ENCODE assay signal across 8 cellular contexts in genomic region chr2:91478941-91479718, GRCh38.
DNase-seq lines count a peak whose midpoint lies in the region; ATAC-seq, FAIRE-seq and TF ChIP-seq lines count a peak whose summit lies in the region.
"Not testable (repeated sequence)": the region's sequence is repeated elsewhere in the genome, so short reads cannot be mapped to it uniquely, and the experiment has no call there.

No MANE protein-coding gene starts in this region.

- peaks cover 0 to 19% (median 11%) of the 10 kb centered on the region in 7 donors for H3K9me3 Mint-ChIP-seq in CD14-positive monocyte
- H3K9me3 Mint-ChIP-seq in activated CD4-positive, alpha-beta T cell treated with anti-CD3 and anti-CD28 coated beads, Interleukin-2, amount 10 ng/mL, durations not matched to agents 7 days and 5 days = not testable (repeated sequence)

- not testable (repeated sequence) for H3K79me2 ChIP-seq in KMS-11 (ENCODE audit: insufficient read depth, low read depth); parathyroid adenoma

- not testable (repeated sequence) for H3K4me1 Mint-ChIP-seq in CD14-positive monocyte; activated CD4-positive, alpha-beta T cell treated with anti-CD3 and anti-CD28 coated beads, Interleukin-2, amount 10 ng/mL, durations not matched to agents 7 days and 5 days

- peak overlapping the region; percentile 55; the same call in 1 of the 2 replicates for H2AFZ ChIP-seq in KMS-11 (ENCODE audit: low read depth)
- peak overlapping the region; percentile 27 for H2AFZ ChIP-seq in parathyroid adenoma

- not testable (repeated sequence) for H3K4me3 ChIP-seq in KMS-11 (IDR thresholded peaks at IDR 0.05; ENCODE audit: insufficient read depth, low read depth, low read length); kidney (ENCODE audit: low read length in 2 of 2); parathyroid adenoma (ENCODE audit: low read depth, low read length)
- H3K4me3 ChIP-seq in astrocyte of the spinal cord (ENCODE audit: low read depth, low read length) (peak overlapping the region; percentile 18), esophagus muscularis mucosa (peak overlapping the region; percentile 44 to 54 (median 52)), thoracic aorta (peak overlapping the region; percentile 70)

- FAIRE-seq in kidney (lab: Jason Lieb, UNC) = not testable (repeated sequence)

- H3K27ac ChIP-seq in KMS-11; esophagus muscularis mucosa (replicated peaks in 1 of 4); kidney (ENCODE audit: low read depth in 2 of 2, low read length in 2 of 2); parathyroid adenoma; thoracic aorta: not testable (repeated sequence)

- not testable (repeated sequence) for H3K4me1 ChIP-seq in KMS-11 (ENCODE audit: low read depth, poor library complexity, severe bottlenecking); kidney (ENCODE audit: control insufficient read depth in 1 of 2, insufficient read depth in 1 of 2, low read depth in 1 of 2, low read length in 2 of 2); parathyroid adenoma
- H3K4me1 ChIP-seq in esophagus muscularis mucosa = peaks cover 18 to 27% (median 25%) of the 10 kb centered on the region in 4 donors
- H3K4me1 ChIP-seq in thoracic aorta (ENCODE audit: control insufficient read depth in 1 of 2, low read depth in 2 of 2) = peaks cover 8 to 11% of the 10 kb centered on the region in 2 donors

- WGBS in esophagus muscularis mucosa = 4% methylated on average over 61 of the region's 61 CpGs

- TF ChIP-seq POLR2A in esophagus muscularis mucosa (IDR thresholded peaks at IDR 0.05; ENCODE audit: low read depth) = not testable (repeated sequence)

- not testable (repeated sequence) for H3K9me3 ChIP-seq in esophagus muscularis mucosa; kidney (ENCODE audit: control insufficient read depth in 1 of 2, low read length in 2 of 2); parathyroid adenoma (ENCODE audit: control insufficient read depth, low read length); thoracic aorta

- TF ChIP-seq EP300 in esophagus muscularis mucosa (IDR thresholded peaks at IDR 0.05) = not testable (repeated sequence)

- peaks cover 19% of the 10 kb centered on the region for H3K27me3 ChIP-seq in KMS-11 (ENCODE audit: insufficient read depth, low read depth)
- H3K27me3 ChIP-seq in esophagus muscularis mucosa = peaks cover 9 to 44% (median 30%) of the 10 kb centered on the region in 4 donors
- not testable (repeated sequence) for H3K27me3 ChIP-seq in parathyroid adenoma (ENCODE audit: control insufficient read depth, insufficient read depth, low read length); thoracic aorta (replicated peaks; ENCODE audit: insufficient read depth)

- H3K36me3 ChIP-seq in KMS-11 (ENCODE audit: insufficient read depth); esophagus muscularis mucosa; kidney (ENCODE audit: control insufficient read depth in 1 of 2, insufficient read depth in 2 of 2, low read length in 2 of 2); parathyroid adenoma (ENCODE audit: control insufficient read depth, insufficient read depth, low read length); thoracic aorta: not testable (repeated sequence)

- H4K20me1 ChIP-seq in KMS-11 (ENCODE audit: insufficient read depth) = not testable (repeated sequence)

- in situ Hi-C loops in astrocyte of the spinal cord (cut with HindIII; ENCODE audit: low sequenced_read_pairs) = not testable (repeated sequence)

- H3K27me3 Mint-ChIP-seq in CD14-positive monocyte (ENCODE audit: low read depth in 3 of 3) = peaks cover 30 to 53% (median 39%) of the 10 kb centered on the region in 3 donors
- H3K27me3 Mint-ChIP-seq in activated CD4-positive, alpha-beta T cell treated with anti-CD3 and anti-CD28 coated beads, Interleukin-2, amount 10 ng/mL, durations not matched to agents 7 days and 5 days = peaks cover 14% of the 10 kb centered on the region

- CTCF ChIA-PET in activated CD4-positive, alpha-beta T cell treated with anti-CD3 and anti-CD28 coated beads, Interleukin-2, amount 10 ng/mL, durations not matched to agents 7 days and 5 days (lab: Charles Lee) = not testable (repeated sequence)

- DNase-seq in CD14-positive monocyte (ENCODE audit: low spot score); activated CD4-positive, alpha-beta T cell treated with anti-CD3 and anti-CD28 coated beads, Interleukin-2, amount 10 ng/mL, durations not matched to agents 7 days and 5 days; thoracic aorta (ENCODE audit: low spot score): not testable (repeated sequence)
- DNase-seq in astrocyte of the spinal cord (ENCODE audit: low read depth, low spot score) (peak; percentile 27), esophagus muscularis mucosa (ENCODE audit: extremely low spot score) (peak; percentile 77), kidney (peak; percentile 71)

- not testable (repeated sequence) for H3K27ac Mint-ChIP-seq in CD14-positive monocyte; activated CD4-positive, alpha-beta T cell treated with anti-CD3 and anti-CD28 coated beads, Interleukin-2, amount 10 ng/mL, durations not matched to agents 7 days and 5 days

- peak overlapping the region; percentile 60 for H3K4me2 ChIP-seq in KMS-11
- not testable (repeated sequence) for H3K4me2 ChIP-seq in parathyroid adenoma (ENCODE audit: low read length)

- peak overlapping the region; percentile 70 to 89 for H3K4me3 Mint-ChIP-seq in CD14-positive monocyte
- peak overlapping the region; percentile 39 for H3K4me3 Mint-ChIP-seq in activated CD4-positive, alpha-beta T cell treated with anti-CD3 and anti-CD28 coated beads, Interleukin-2, amount 10 ng/mL, durations not matched to agents 7 days and 5 days

- POLR2A ChIA-PET in activated CD4-positive, alpha-beta T cell treated with anti-CD3 and anti-CD28 coated beads, Interleukin-2, amount 10 ng/mL, durations not matched to agents 7 days and 5 days (lab: Charles Lee) = not testable (repeated sequence)

- not testable (repeated sequence) for H3K9ac ChIP-seq in KMS-11; kidney (ENCODE audit: low read length in 2 of 2); parathyroid adenoma

- intact Hi-C loops in CD14-positive monocyte (cut with micrococcal nuclease); esophagus muscularis mucosa (cut with DNase I); kidney (cut with DNase I): not testable (repeated sequence)

- TF ChIP-seq CTCF in CD14-positive monocyte (IDR thresholded peaks at IDR 0.05) = peak; percentile 6
- TF ChIP-seq CTCF in KMS-11 (conservative IDR thresholded peaks at IDR 0.05; ENCODE audit: low read depth, low read length); astrocyte of the spinal cord (IDR thresholded peaks at IDR 0.05; ENCODE audit: low read depth, low read length); esophagus muscularis mucosa (IDR thresholded peaks at IDR 0.05); kidney (IDR thresholded peaks at IDR 0.05; ENCODE audit: borderline replicate concordance, extremely low read depth, insufficient read depth); parathyroid adenoma (IDR thresholded peaks at IDR 0.05); thoracic aorta (IDR thresholded peaks at IDR 0.05): not testable (repeated sequence)

- not testable (repeated sequence) for H3K36me3 Mint-ChIP-seq in CD14-positive monocyte; activated CD4-positive, alpha-beta T cell treated with anti-CD3 and anti-CD28 coated beads, Interleukin-2, amount 10 ng/mL, durations not matched to agents 7 days and 5 days (ENCODE audit: low read depth)

- not testable (repeated sequence) for ATAC-seq in thoracic aorta (ENCODE audit: insufficient number of reproducible peaks, low FRiP score, low read depth)
